ENCODE assay signal across 8 cellular contexts in the genomic region with DNA sequence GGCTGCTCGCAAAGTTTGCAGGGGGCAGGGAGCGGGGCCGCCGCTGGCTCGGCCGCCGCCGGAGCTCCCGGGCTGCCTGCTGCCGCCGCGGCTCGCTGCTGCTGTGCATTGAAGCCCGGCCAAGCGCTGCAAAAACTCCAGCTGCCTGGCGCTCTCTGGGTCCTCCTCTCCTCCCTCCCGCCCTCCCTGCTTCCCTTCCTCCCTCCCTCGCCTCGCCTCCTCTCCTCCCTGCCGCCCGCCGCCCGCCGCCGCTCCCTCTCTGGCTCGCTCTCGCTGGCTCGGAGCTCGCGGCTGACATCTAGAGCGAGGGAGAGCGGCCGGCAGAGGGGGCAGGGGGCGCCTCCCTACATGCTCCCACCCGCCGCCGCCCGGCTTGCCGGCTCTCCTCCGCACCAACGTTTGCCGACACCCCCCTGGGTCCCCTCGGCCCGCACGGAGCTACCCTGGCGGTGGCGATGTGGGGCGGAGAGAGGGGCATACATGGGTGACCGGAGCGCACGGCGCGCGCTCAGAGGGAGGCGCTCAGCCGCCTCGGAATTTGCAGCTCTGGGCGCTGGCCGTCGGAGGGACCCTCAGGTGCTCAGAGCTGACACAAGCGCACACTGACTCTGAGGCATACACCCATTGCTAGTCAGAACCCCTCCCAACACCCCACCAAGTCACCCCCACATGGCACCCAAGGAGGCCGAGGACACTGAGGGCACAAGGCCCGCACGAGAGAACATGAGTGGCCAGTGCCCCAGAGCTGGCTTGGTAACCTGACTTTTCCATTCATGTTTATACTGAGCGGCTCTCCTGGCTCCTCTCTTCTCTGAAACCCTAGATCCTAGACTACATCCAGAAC.
DNase-seq lines count a peak whose midpoint lies in the region; ATAC-seq, FAIRE-seq and TF ChIP-seq lines count a peak whose summit lies in the region.

No MANE protein-coding gene starts in this region.

- ATAC-seq in GM18907 (IDR thresholded peaks at IDR 0.05; ENCODE audit: unreplicated experiment), result no peak

- TF ChIP-seq POLR2A in erythroblast (IDR thresholded peaks at IDR 0.05; ENCODE audit: low read length), result no peak

- DNase-seq in EL, result peak; percentile 48
- peak; percentile 33 for DNase-seq in NCI-H2029 treated with DMSO at 0.1 percent for 48 hours (lab: John Stamatoyannopoulos, UW)
- peak; percentile 11 for DNase-seq in amniotic stem cell (lab: John Stamatoyannopoulos, UW)
- DNase-seq in hypothalamus (lab: John Stamatoyannopoulos, UW), result peak in 45 of 51 donors; percentile 8 to 82 (median 53)
- DNase-seq in GM19239 (ENCODE audit: insufficient read length, low spot score), result no peak
- DNase-seq in erythroblast (lab: John Stamatoyannopoulos, UW), result no peak

- FAIRE-seq in GM19239 (lab: Jason Lieb, UNC), result no peak

- no peak overlapping the region for H3K9ac ChIP-seq in rectal smooth muscle tissue (ENCODE audit: low read length)

- no peak overlapping the region for H3K27ac ChIP-seq in rectal smooth muscle tissue (ENCODE audit: low read depth, low read length)

- H3K27me3 ChIP-seq in rectal smooth muscle tissue (ENCODE audit: control insufficient read depth, insufficient read depth, low read length), result peaks cover 15% of the 10 kb centered on the region

- H3K36me3 ChIP-seq in rectal smooth muscle tissue (ENCODE audit: control insufficient read depth, insufficient read depth, low read length), result no peaks in the 10 kb centered on the region

- H3K4me1 ChIP-seq in rectal smooth muscle tissue (ENCODE audit: control insufficient read depth, insufficient read depth, low read length), result peaks cover 6% of the 10 kb centered on the region

- peak overlapping the region; percentile 28 for H3K4me3 ChIP-seq in rectal smooth muscle tissue (ENCODE audit: low read length)

Comparison
In these comparisons a context has a peak if more than half of its experiments do, and no peak if none do; other contexts are left out.
1. DNase-seq: peak in EL (single experiment), NCI-H2029 treated with DMSO at 0.1 percent for 48 hours (single experiment), amniotic stem cell (single experiment) and hypothalamus (45 of 51); none in GM19239 (single experiment) and erythroblast (0 of 2).